In genomic region chr18:22585333-22585732, GRCh38 we compare ENCODE assay signal across 20 cellular contexts.
A peak's percentile ranks its signal among the peaks of the same experiment; 100 is the strongest.
DNase-seq lines count a peak whose midpoint lies in the region; ATAC-seq, FAIRE-seq and TF ChIP-seq lines count a peak whose summit lies in the region.
"Had no signal": no experiment of that assay in that cellular context is flagged by ENCODE, and none has a peak within 500 bp of the region (broad histone marks: within the 10 kb centered on the region; RNA-seq: fewer than 3 reads in every experiment).

No MANE protein-coding gene starts in this region.

- no peak for TF ChIP-seq EP300 in A549 (IDR thresholded peaks at IDR 0.05)

- DNase-seq in A549 (ENCODE audit: low read depth in 1 of 2, low spot score in 1 of 2), result no peak
- DNase-seq in adipocyte (ENCODE audit: low read depth), result peak; percentile 21
- DNase-seq in choroid plexus epithelial cell (ENCODE audit: low read depth), result peak; percentile 24
- no peak for DNase-seq in right lobe of liver
- no peak for DNase-seq in cardiac septum (ENCODE audit: low spot score)
- no peak for DNase-seq in GM10248 (ENCODE audit: extremely low spot score)
- DNase-seq in pons (ENCODE audit: low spot score), result no peak
- no peak for DNase-seq in NCI-H1930 (lab: John Stamatoyannopoulos, UW)
- DNase-seq: 8988T; C1 segment of cervical spinal cord; Calu3; CD4-positive, alpha-beta memory T cell; COR-L47; DMS79 treated with DMSO at 0.1 percent for 48 hours; GF-D8; GOT3; HFFc6 had no signal

- ATAC-seq in A549 (no peak), right lobe of liver (peak in 1 of 4 donors; percentile 6)

- TF ChIP-seq CTCF in A549 (IDR thresholded peaks at IDR 0.05), result no peak
- no peak for TF ChIP-seq CTCF in choroid plexus epithelial cell (conservative IDR thresholded peaks at IDR 0.05; ENCODE audit: low read depth, low read length)
- TF ChIP-seq CTCF in right lobe of liver (IDR thresholded peaks at IDR 0.05), result no peak
- no peak for TF ChIP-seq CTCF in GM10248 (IDR thresholded peaks at IDR 0.05; ENCODE audit: control extremely low read depth, extremely low read depth, low read depth, missing control alignments)

- no peak for FAIRE-seq in A549 (lab: Jason Lieb, UNC)
- FAIRE-seq: GM12892, H54 had no signal

- 77% methylated on average over 1 of the region's 1 CpG for WGBS in A549 (ENCODE audit: missing lambda C conversion rate)
- WGBS in right lobe of liver (ENCODE audit: insufficient coverage, low coverage, low lambda C conversion rate, missing lambda C conversion rate), result 28% methylated on average over 1 of the region's 1 CpG

- intact Hi-C loops in right lobe of liver (cut with DNase I), result no loop called here
- intact Hi-C loops in cardiac septum (cut with DNase I), result no loop called here

- peak overlapping the region; percentile 56 for H3K4me2 ChIP-seq in A549

- TF ChIP-seq POLR2A in A549 (IDR thresholded peaks at IDR 0.05; ENCODE audit: low read length), result no peak
- no peak for TF ChIP-seq POLR2A in right lobe of liver (IDR thresholded peaks at IDR 0.05)

- H3K9ac ChIP-seq in adipocyte (ENCODE audit: low read length), result no peak overlapping the region

- H3K27ac ChIP-seq in A549 (no peak overlapping the region), right lobe of liver (peak overlapping the region in 2 of 3 donors; percentile 48 to 63)

- H3K4me1 ChIP-seq in A549 (peaks cover 17% of the 10 kb centered on the region), adipocyte (ENCODE audit: control insufficient read depth, insufficient read depth, low read length) (peaks cover 3% of the 10 kb centered on the region), right lobe of liver (peaks cover 0 to 21% (median 0%) of the 10 kb centered on the region in 4 donors)
- H3K4me1 ChIP-seq: HAP-1 had no signal

- H3K4me3 ChIP-seq in A549, result no peak overlapping the region
- no peak overlapping the region for H3K4me3 ChIP-seq in adipocyte (ENCODE audit: low read length)
- no peak overlapping the region for H3K4me3 ChIP-seq in choroid plexus epithelial cell (ENCODE audit: low read depth, low read length)
- no peak overlapping the region for H3K4me3 ChIP-seq in right lobe of liver
- H3K4me3 ChIP-seq: HAP-1 had no signal

- no peak for TF ChIP-seq RAD21 in A549 (conservative IDR thresholded peaks at IDR 0.05 in 1 of 2, IDR thresholded peaks at IDR 0.05 in 1 of 2)

- no peaks in the 10 kb centered on the region for H3K36me3 ChIP-seq in adipocyte (ENCODE audit: control insufficient read depth, insufficient read depth, low read length, severe bottlenecking)
- H3K36me3 ChIP-seq in right lobe of liver, result no peaks in the 10 kb centered on the region
- H3K36me3 ChIP-seq: HAP-1 had no signal

- H3K27me3 ChIP-seq in adipocyte (replicated peaks; ENCODE audit: control insufficient read depth, insufficient read depth, low read length) (no peaks in the 10 kb centered on the region), right lobe of liver (no peaks in the 10 kb centered on the region)

- POLR2A ChIA-PET in A549 (lab: Yijun Ruan, JAX), result no interaction called here
- POLR2A ChIA-PET in GM10248 (lab: Yijun Ruan, JAX), result no interaction called here

- CTCF ChIA-PET in A549 (lab: Yijun Ruan, JAX), result no interaction called here
- CTCF ChIA-PET in GM10248 (lab: Yijun Ruan, JAX), result no interaction called here

- H3K9me3 ChIP-seq in A549 (0 out of 3 replicates have a peak, but pooled peaks cover 3% of the 10 kb centered on the region), adipocyte (ENCODE audit: control insufficient read depth, low read length) (peaks cover 16% of the 10 kb centered on the region), right lobe of liver (no peaks in the 10 kb centered on the region)
- H3K9me3 ChIP-seq: HAP-1 had no signal

TF ChIP-seq in A549, 52 proteins besides CTCF, POLR2A, EP300 and RAD21:
- TF ChIP-seq EHF (CRISPR knock-in tag; IDR thresholded peaks at IDR 0.05) (no peak), ATOH8 (CRISPR knock-in tag; IDR thresholded peaks at IDR 0.05; ENCODE audit: low read depth) (no peak), POLR2AphosphoS2 (conservative IDR thresholded peaks at IDR 0.05; ENCODE audit: low read length) (no peak), NPAS2 (CRISPR knock-in tag; IDR thresholded peaks at IDR 0.05; ENCODE audit: borderline replicate concordance) (no peak), JUNB (IDR thresholded peaks at IDR 0.05) (no peak), TFCP2L1 (CRISPR knock-in tag; IDR thresholded peaks at IDR 0.05) (no peak), GATA3 (IDR thresholded peaks at IDR 0.05; ENCODE audit: borderline replicate concordance) (no peak), BHLHE40 (IDR thresholded peaks at IDR 0.05; ENCODE audit: low read depth, low read length) (no peak)
- TF ChIP-seq, protein P1, sequence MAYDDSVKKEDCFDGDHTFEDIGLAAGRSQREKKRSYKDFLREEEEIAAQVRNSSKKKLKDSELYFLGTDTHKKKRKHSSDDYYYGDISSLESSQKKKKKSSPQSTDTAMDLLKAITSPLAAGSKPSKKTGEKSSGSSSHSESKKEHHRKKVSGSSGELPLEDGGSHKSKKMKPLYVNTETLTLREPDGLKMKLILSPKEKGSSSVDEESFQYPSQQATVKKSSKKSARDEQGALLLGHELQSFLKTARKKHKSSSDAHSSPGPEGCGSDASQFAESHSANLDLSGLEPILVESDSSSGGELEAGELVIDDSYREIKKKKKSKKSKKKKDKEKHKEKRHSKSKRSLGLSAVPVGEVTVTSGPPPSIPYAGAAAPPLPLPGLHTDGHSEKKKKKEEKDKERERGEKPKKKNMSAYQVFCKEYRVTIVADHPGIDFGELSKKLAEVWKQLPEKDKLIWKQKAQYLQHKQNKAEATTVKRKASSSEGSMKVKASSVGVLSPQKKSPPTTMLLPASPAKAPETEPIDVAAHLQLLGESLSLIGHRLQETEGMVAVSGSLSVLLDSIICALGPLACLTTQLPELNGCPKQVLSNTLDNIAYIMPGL (CRISPR knock-in tag; IDR thresholded peaks at IDR 0.05; ENCODE audit: borderline replicate concordance), result no peak
- TF ChIP-seq, protein P2, sequence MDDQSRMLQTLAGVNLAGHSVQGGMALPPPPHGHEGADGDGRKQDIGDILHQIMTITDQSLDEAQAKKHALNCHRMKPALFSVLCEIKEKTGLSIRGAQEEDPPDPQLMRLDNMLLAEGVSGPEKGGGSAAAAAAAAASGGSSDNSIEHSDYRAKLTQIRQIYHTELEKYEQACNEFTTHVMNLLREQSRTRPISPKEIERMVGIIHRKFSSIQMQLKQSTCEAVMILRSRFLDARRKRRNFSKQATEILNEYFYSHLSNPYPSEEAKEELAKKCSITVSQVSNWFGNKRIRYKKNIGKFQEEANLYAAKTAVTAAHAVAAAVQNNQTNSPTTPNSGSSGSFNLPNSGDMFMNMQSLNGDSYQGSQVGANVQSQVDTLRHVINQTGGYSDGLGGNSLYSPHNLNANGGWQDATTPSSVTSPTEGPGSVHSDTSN (IDR thresholded peaks at IDR 0.05), result no peak

Comparison
In these comparisons a context has a peak if more than half of its experiments do, and no peak if none do; other contexts are left out.
1. DNase-seq: peak in adipocyte (single experiment) and choroid plexus epithelial cell (single experiment); none in A549 (0 of 2), right lobe of liver (0 of 3), cardiac septum (single experiment), GM10248 (single experiment), pons (single experiment) and NCI-H1930 (0 of 2).
2. H3K27ac ChIP-seq: peak in right lobe of liver (2 of 3); none in A549 (0 of 2).